ENCODE assay signal across 16 cellular contexts in the genomic region with DNA sequence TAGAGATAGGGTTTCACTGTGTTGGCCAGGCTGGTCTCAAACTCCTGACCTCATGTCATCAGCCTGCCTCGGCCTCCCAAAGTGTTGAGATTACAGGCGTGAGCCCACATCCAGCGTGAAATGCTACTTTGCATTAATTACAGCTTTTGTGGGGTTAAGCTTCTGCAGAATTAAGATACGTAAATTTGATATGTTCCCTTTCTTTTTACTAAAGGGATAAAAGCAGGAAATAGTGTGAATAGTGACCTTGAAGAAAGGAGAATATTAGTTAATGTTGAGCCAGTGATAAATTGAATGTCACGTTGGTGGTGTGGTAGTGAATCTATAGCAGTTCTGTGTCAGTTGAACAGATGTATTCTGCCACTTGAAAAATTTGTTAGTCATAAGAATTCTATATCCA. TPM values are rescaled to one million over a fixed set of nuclear protein-coding genes. Genes with fewer than 3 reads are reported as not detected.
DNase-seq lines count a peak whose midpoint lies in the region; ATAC-seq and TF ChIP-seq lines count a peak whose summit lies in the region.
"Had no signal": no experiment of that assay in that cellular context is flagged by ENCODE, and none has a peak within 500 bp of the region (broad histone marks: within the 10 kb centered on the region; RNA-seq: fewer than 3 reads in every experiment).

No MANE protein-coding gene starts in this region.

- H3K27ac Mint-ChIP-seq in activated CD8-positive, alpha-beta T cell treated with anti-CD3 and anti-CD28 coated beads for 36 hours: peak overlapping the region; percentile 39
- H3K27ac Mint-ChIP-seq in activated CD8-positive, alpha-beta T cell treated with anti-CD3 and anti-CD28 coated beads, Interleukin-2, amount 10 ng/mL, durations not matched to agents 7 days and 5 days: no peak overlapping the region
- peak overlapping the region in 1 of 3 donors; percentile 39 for H3K27ac Mint-ChIP-seq in CD4-positive, CD25-positive, alpha-beta regulatory T cell
- peak overlapping the region in 6 of 10 donors; percentile 37 to 78 (median 53) for H3K27ac Mint-ChIP-seq in naive thymus-derived CD8-positive, alpha-beta T cell

- H3K9ac ChIP-seq in MM.1S (ENCODE audit: low read length): no peak overlapping the region
- H3K9ac ChIP-seq: BLaER1, GM23248 had no signal

- POLR2A ChIA-PET in activated CD8-positive, alpha-beta T cell treated with anti-CD3 and anti-CD28 coated beads for 36 hours (lab: Charles Lee): interaction anchor here (0.6 to 1.4 kb wide), 3 partner anchors 9 to 64 kb away, joined by 3 to 4 read pairs (median 3); no protein-coding TSS in a partner anchor
- POLR2A ChIA-PET in activated CD8-positive, alpha-beta T cell treated with anti-CD3 and anti-CD28 coated beads, Interleukin-2, amount 10 ng/mL, durations not matched to agents 7 days and 5 days (lab: Charles Lee): interaction anchor here (0.5 to 0.8 kb wide), 3 partner anchors 16 to 94 kb away, joined by 3 read pairs; a partner anchor contains a TSS
- POLR2A ChIA-PET in naive thymus-derived CD8-positive, alpha-beta T cell (lab: Charles Lee): interaction anchor here (0.5 to 1.3 kb wide), 3 partner anchors 13 to 93 kb away, joined by 3 read pairs; no protein-coding TSS in a partner anchor

- no peak for TF ChIP-seq CTCF in activated CD8-positive, alpha-beta T cell treated with anti-CD3 and anti-CD28 coated beads for 36 hours (IDR thresholded peaks at IDR 0.05)
- no peak for TF ChIP-seq CTCF in MM.1S (IDR thresholded peaks at IDR 0.05; ENCODE audit: low read length)

- H3K27me3 Mint-ChIP-seq in activated CD8-positive, alpha-beta T cell treated with anti-CD3 and anti-CD28 coated beads for 36 hours: no peaks in the 10 kb centered on the region
- H3K27me3 Mint-ChIP-seq in activated CD8-positive, alpha-beta T cell treated with anti-CD3 and anti-CD28 coated beads, Interleukin-2, amount 10 ng/mL, durations not matched to agents 7 days and 5 days (ENCODE audit: low read depth): no peaks in the 10 kb centered on the region
- no peaks in the 10 kb centered on the region for H3K27me3 Mint-ChIP-seq in CD4-positive, CD25-positive, alpha-beta regulatory T cell
- H3K27me3 Mint-ChIP-seq in naive thymus-derived CD8-positive, alpha-beta T cell: no peaks in the 10 kb centered on the region
- H3K27me3 Mint-ChIP-seq: IgD-negative memory B cell had no signal

- H3F3A ChIP-seq in MM.1S (ENCODE audit: insufficient read depth, low read length): no peaks in the 10 kb centered on the region

- H3K27ac ChIP-seq in CD4-positive, CD25-positive, alpha-beta regulatory T cell (ENCODE audit: insufficient read depth, low read length, poor library complexity, severe bottlenecking): no peak overlapping the region
- H3K27ac ChIP-seq in MM.1S (ENCODE audit: low read length): no peak overlapping the region
- H3K27ac ChIP-seq: 22Rv1, BLaER1, GM23248 had no signal

- CTCF ChIA-PET in activated CD8-positive, alpha-beta T cell treated with anti-CD3 and anti-CD28 coated beads for 36 hours (lab: Charles Lee): interaction anchor here (1.4 kb wide), 1 partner anchor 16 kb away, joined by 3 read pairs; no protein-coding TSS in a partner anchor
- CTCF ChIA-PET in activated CD8-positive, alpha-beta T cell treated with anti-CD3 and anti-CD28 coated beads, Interleukin-2, amount 10 ng/mL, durations not matched to agents 7 days and 5 days (lab: Charles Lee): no interaction called here

- no peak overlapping the region for H3K4me3 ChIP-seq in CD4-positive, CD25-positive, alpha-beta regulatory T cell (ENCODE audit: low read depth, low read length)
- H3K4me3 ChIP-seq in MM.1S (ENCODE audit: low read length): no peak overlapping the region
- H3K4me3 ChIP-seq: BLaER1, GM12878, GM23248 had no signal

- DNase-seq in activated CD8-positive, alpha-beta T cell treated with anti-CD3 and anti-CD28 coated beads for 36 hours: no peak
- no peak for DNase-seq in activated CD8-positive, alpha-beta T cell treated with anti-CD3 and anti-CD28 coated beads, Interleukin-2, amount 10 ng/mL, durations not matched to agents 7 days and 5 days
- DNase-seq in CD4-positive, CD25-positive, alpha-beta regulatory T cell: no peak
- DNase-seq in MM.1S (peak; percentile 1), NCI-H2227 (lab: John Stamatoyannopoulos, UW; ENCODE audit: unreplicated experiment) (no peak), head of caudate nucleus (no peak)
- DNase-seq in naive thymus-derived CD8-positive, alpha-beta T cell: no peak
- DNase-seq: Calu3, DMS79, GM23248, H7 had no signal

- H2AFZ ChIP-seq in MM.1S (ENCODE audit: low read length): no peak overlapping the region
- H2AFZ ChIP-seq: GM23248 had no signal

- H3K4me2 ChIP-seq in MM.1S (ENCODE audit: low read depth, low read length): no peak overlapping the region
- H3K4me2 ChIP-seq: BLaER1 had no signal

- peaks cover 22% of the 10 kb centered on the region for H3K4me1 ChIP-seq in CD4-positive, CD25-positive, alpha-beta regulatory T cell (ENCODE audit: control insufficient read depth, insufficient read depth, low read length, poor library complexity, severe bottlenecking)
- no peaks in the 10 kb centered on the region for H3K4me1 ChIP-seq in MM.1S (ENCODE audit: low read length)
- H3K4me1 ChIP-seq: BLaER1 had no signal

- H3K4me1 Mint-ChIP-seq in activated CD8-positive, alpha-beta T cell treated with anti-CD3 and anti-CD28 coated beads for 36 hours (ENCODE audit: low read depth): peaks cover 63% of the 10 kb centered on the region
- H3K4me1 Mint-ChIP-seq in activated CD8-positive, alpha-beta T cell treated with anti-CD3 and anti-CD28 coated beads, Interleukin-2, amount 10 ng/mL, durations not matched to agents 7 days and 5 days (ENCODE audit: low read depth): peaks cover 27% of the 10 kb centered on the region
- peaks cover 47 to 80% (median 71%) of the 10 kb centered on the region in 4 donors for H3K4me1 Mint-ChIP-seq in CD4-positive, CD25-positive, alpha-beta regulatory T cell
- H3K4me1 Mint-ChIP-seq in naive thymus-derived CD8-positive, alpha-beta T cell: peaks cover 31 to 74% (median 68%) of the 10 kb centered on the region in 4 donors

- peaks cover 93% of the 10 kb centered on the region for H3K36me3 ChIP-seq in CD4-positive, CD25-positive, alpha-beta regulatory T cell (ENCODE audit: control insufficient read depth, insufficient read depth, low read length)
- peaks cover 35% of the 10 kb centered on the region for H3K36me3 ChIP-seq in MM.1S (replicated peaks; ENCODE audit: insufficient read depth, low read length)

- H3K9me3 Mint-ChIP-seq in activated CD8-positive, alpha-beta T cell treated with anti-CD3 and anti-CD28 coated beads for 36 hours: peaks cover 3% of the 10 kb centered on the region
- no peaks in the 10 kb centered on the region for H3K9me3 Mint-ChIP-seq in activated CD8-positive, alpha-beta T cell treated with anti-CD3 and anti-CD28 coated beads, Interleukin-2, amount 10 ng/mL, durations not matched to agents 7 days and 5 days (ENCODE audit: insufficient read depth)
- no peaks in the 10 kb centered on the region for H3K9me3 Mint-ChIP-seq in CD4-positive, CD25-positive, alpha-beta regulatory T cell
- no peaks in the 10 kb centered on the region for H3K9me3 Mint-ChIP-seq in naive thymus-derived CD8-positive, alpha-beta T cell
- H3K9me3 Mint-ChIP-seq: IgD-negative memory B cell had no signal

- H4K20me1 ChIP-seq in MM.1S (ENCODE audit: insufficient read depth, low read length): no peaks in the 10 kb centered on the region

- peaks cover 95% of the 10 kb centered on the region for H3K79me2 ChIP-seq in MM.1S (ENCODE audit: low read length)

- peaks cover 81% of the 10 kb centered on the region for H3K36me3 Mint-ChIP-seq in activated CD8-positive, alpha-beta T cell treated with anti-CD3 and anti-CD28 coated beads for 36 hours (ENCODE audit: low read depth)
- H3K36me3 Mint-ChIP-seq in activated CD8-positive, alpha-beta T cell treated with anti-CD3 and anti-CD28 coated beads, Interleukin-2, amount 10 ng/mL, durations not matched to agents 7 days and 5 days (ENCODE audit: low read depth): peaks cover 93% of the 10 kb centered on the region
- peaks cover 75% of the 10 kb centered on the region for H3K36me3 Mint-ChIP-seq in CD4-positive, CD25-positive, alpha-beta regulatory T cell
- peaks cover 26 to 97% (median 61%) of the 10 kb centered on the region in 3 donors for H3K36me3 Mint-ChIP-seq in naive thymus-derived CD8-positive, alpha-beta T cell

- no peaks in the 10 kb centered on the region for H3K27me3 ChIP-seq in CD4-positive, CD25-positive, alpha-beta regulatory T cell (ENCODE audit: control insufficient read depth, insufficient read depth, low read length)
- no peaks in the 10 kb centered on the region for H3K27me3 ChIP-seq in MM.1S (replicated peaks; ENCODE audit: insufficient read depth, low read length)
- H3K27me3 ChIP-seq: BLaER1 had no signal

- no peaks in the 10 kb centered on the region for H3K9me3 ChIP-seq in CD4-positive, CD25-positive, alpha-beta regulatory T cell (ENCODE audit: control insufficient read depth in 2 of 2, low read length in 2 of 2)
- H3K9me3 ChIP-seq in MM.1S (replicated peaks; ENCODE audit: insufficient read depth, low read length): no peaks in the 10 kb centered on the region
- H3K9me3 ChIP-seq: BLaER1 had no signal

- no peaks in the 10 kb centered on the region for H3K9me2 ChIP-seq in MM.1S (replicated peaks; ENCODE audit: insufficient read depth, low read length)

- ATAC-seq in activated CD8-positive, alpha-beta T cell treated with anti-CD3 and anti-CD28 coated beads for 36 hours: no peak
- no peak for ATAC-seq in activated CD8-positive, alpha-beta T cell treated with anti-CD3 and anti-CD28 coated beads, Interleukin-2, amount 10 ng/mL, durations not matched to agents 7 days and 5 days
- ATAC-seq in CD4-positive, CD25-positive, alpha-beta regulatory T cell (ENCODE audit: low read depth in 2 of 2): no peak
- no peak for ATAC-seq in naive thymus-derived CD8-positive, alpha-beta T cell
- ATAC-seq in HG02759 (IDR thresholded peaks at IDR 0.05; ENCODE audit: unreplicated experiment): no peak
- ATAC-seq: GM12878 had no signal

- intact Hi-C loops in activated CD8-positive, alpha-beta T cell treated with anti-CD3 and anti-CD28 coated beads for 36 hours (cut with micrococcal nuclease): no loop called here
- intact Hi-C loops in head of caudate nucleus (cut with DNase I): no loop called here

- no peak overlapping the region for H3K4me3 Mint-ChIP-seq in activated CD8-positive, alpha-beta T cell treated with anti-CD3 and anti-CD28 coated beads for 36 hours
- no peak overlapping the region for H3K4me3 Mint-ChIP-seq in activated CD8-positive, alpha-beta T cell treated with anti-CD3 and anti-CD28 coated beads, Interleukin-2, amount 10 ng/mL, durations not matched to agents 7 days and 5 days
- peak overlapping the region; percentile 1 to 57 (median 17) for H3K4me3 Mint-ChIP-seq in CD4-positive, CD25-positive, alpha-beta regulatory T cell
- H3K4me3 Mint-ChIP-seq in naive thymus-derived CD8-positive, alpha-beta T cell: no peak overlapping the region

RNA-seq across cellular contexts. Expression of a gene that starts 16.9 kb away (rescaled TPM):
- total RNA-seq in activated CD8-positive, alpha-beta T cell treated with anti-CD3 and anti-CD28 coated beads for 36 hours: 10 to 100 TPM; 97.4 to 98.9 TPM
- total RNA-seq in activated CD8-positive, alpha-beta T cell treated with anti-CD3 and anti-CD28 coated beads, Interleukin-2, amount 10 ng/mL, durations not matched to agents 7 days and 5 days: 100 to 1,000 TPM; 137 to 142 TPM
- total RNA-seq in CD4-positive, CD25-positive, alpha-beta regulatory T cell: 671 TPM
- polyA plus RNA-seq in CD4-positive, CD25-positive, alpha-beta regulatory T cell: 10 to 100 TPM; 59.1 to 78.8 (median 65.5) TPM
- total RNA-seq in naive thymus-derived CD8-positive, alpha-beta T cell: 100 to 1,000 TPM; 208 to 215 TPM
- 10 to 100 TPM; 27.7 to 33.7 (median 29.4) TPM for polyA plus RNA-seq in naive thymus-derived CD8-positive, alpha-beta T cell

Comparison
In these comparisons a context has a peak if more than half of its experiments do, and no peak if none do; other contexts are left out.
1. H3K4me3 Mint-ChIP-seq: peak in CD4-positive, CD25-positive, alpha-beta regulatory T cell (4 of 4); none in activated CD8-positive, alpha-beta T cell treated with anti-CD3 and anti-CD28 coated beads for 36 hours (single experiment), activated CD8-positive, alpha-beta T cell treated with anti-CD3 and anti-CD28 coated beads, Interleukin-2, amount 10 ng/mL, durations not matched to agents 7 days and 5 days (single experiment) and naive thymus-derived CD8-positive, alpha-beta T cell (0 of 10).